ENCODE assay signal across 10 cellular contexts in genomic region chr14:103091883-103092222, GRCh38. TPM values are rescaled to one million over a fixed set of nuclear protein-coding genes. Genes with fewer than 3 reads are reported as not detected.
DNase-seq lines count a peak whose midpoint lies in the region; ATAC-seq, FAIRE-seq and TF ChIP-seq lines count a peak whose summit lies in the region.
"Had no signal": no experiment of that assay in that cellular context is flagged by ENCODE, and none has a peak within 500 bp of the region (broad histone marks: within the 10 kb centered on the region; RNA-seq: fewer than 3 reads in every experiment).

No MANE protein-coding gene starts in this region.

- TF ChIP-seq EP300 in A549 (IDR thresholded peaks at IDR 0.05): no peak

- no peak for TF ChIP-seq POLR2A in A549 (IDR thresholded peaks at IDR 0.05; ENCODE audit: low read length)

- H3K36me3 ChIP-seq in mammary epithelial cell (ENCODE audit: insufficient read depth, low read length): no peaks in the 10 kb centered on the region
- H3K36me3 ChIP-seq in CD4-positive, alpha-beta memory T cell (ENCODE audit: insufficient read depth, low read length): no peaks in the 10 kb centered on the region

- H3K4me1 Mint-ChIP-seq in H9: peaks cover 15 to 31% of the 10 kb centered on the region in 2 experiments
- H3K4me1 Mint-ChIP-seq in mesothelial cell of epicardium: no peaks in the 10 kb centered on the region
- H3K4me1 Mint-ChIP-seq in CD4-positive, alpha-beta memory T cell: peaks cover 0 to 4% (median 0%) of the 10 kb centered on the region in 4 donors

- peak overlapping the region; percentile 52 for H3K4me3 ChIP-seq in A549
- peak overlapping the region in 1 of 3 experiments; percentile 37 for H3K4me3 ChIP-seq in mammary epithelial cell (replicated peaks in 1 of 3; ENCODE audit: insufficient read depth in 1 of 3, low read depth in 2 of 3, low read length in 3 of 3)
- no peak overlapping the region for H3K4me3 ChIP-seq in CD4-positive, alpha-beta memory T cell (ENCODE audit: low read length in 2 of 2)

- no peak overlapping the region for H4K91ac ChIP-seq in H9 (ENCODE audit: insufficient read length, low read depth, low read length)

- H4K8ac ChIP-seq in H9 (replicated peaks; ENCODE audit: insufficient read length, low read depth, low read length): no peak overlapping the region

- H3K79me2 ChIP-seq in H9 (ENCODE audit: insufficient read depth, low read length) (no peaks in the 10 kb centered on the region), mammary epithelial cell (ENCODE audit: insufficient read depth, low read length) (no peaks in the 10 kb centered on the region)

- H3T11ph ChIP-seq in H9 (ENCODE audit: low read length): no peak overlapping the region

- H3K27me3 ChIP-seq in H9 (ENCODE audit: insufficient read depth, low read length) (no peaks in the 10 kb centered on the region; the same call in 1 of the 2 replicates), mammary epithelial cell (ENCODE audit: insufficient read depth, low read length) (peaks cover 3% of the 10 kb centered on the region)
- H3K27me3 ChIP-seq in CD4-positive, alpha-beta memory T cell (ENCODE audit: insufficient read depth, low read length): no peaks in the 10 kb centered on the region

- in situ Hi-C loops in mammary epithelial cell (cut with MboI; ENCODE audit: low sequenced_read_pairs in 2 of 2): no loop called here

- H3K27me3 Mint-ChIP-seq in H9 (ENCODE audit: low read depth): peaks cover 10% of the 10 kb centered on the region
- H3K27me3 Mint-ChIP-seq in mesothelial cell of epicardium (ENCODE audit: low read depth): peaks cover 8% of the 10 kb centered on the region
- peaks cover 0 to 7% of the 10 kb centered on the region in 2 donors for H3K27me3 Mint-ChIP-seq in CD4-positive, alpha-beta memory T cell

- H3K23ac ChIP-seq in H9 (ENCODE audit: insufficient read length, low read depth, low read length): no peak overlapping the region

- H2BK5ac ChIP-seq in H9 (ENCODE audit: insufficient read length, low read length): no peak overlapping the region

- peak overlapping the region; percentile 34 to 55; a peak in 2 of 5 replicates for H3K4me3 Mint-ChIP-seq in H9
- H3K4me3 Mint-ChIP-seq in mesothelial cell of epicardium: peak overlapping the region; percentile 24
- peak overlapping the region in 3 of 8 donors; percentile 5 to 49 (median 10) for H3K4me3 Mint-ChIP-seq in CD4-positive, alpha-beta memory T cell

- H2BK120ac ChIP-seq in H9 (ENCODE audit: low read depth, low read length, poor library complexity, severe bottlenecking): no peak overlapping the region

- 63% methylated on average over 6 of the region's 9 CpGs for WGBS in A549 (ENCODE audit: missing lambda C conversion rate)
- no CpG with 5 or more reads among the region's 9 CpGs for WGBS in H9 (ENCODE audit: extremely low coverage, insufficient read length, low lambda C conversion rate)
- 70% methylated on average over 6 of the region's 9 CpGs for WGBS in mammary epithelial cell (ENCODE audit: low coverage, missing lambda C conversion rate)

- no peaks in the 10 kb centered on the region for H3K36me3 Mint-ChIP-seq in H9 (ENCODE audit: insufficient read depth in 1 of 3, low read depth in 3 of 3)
- no peaks in the 10 kb centered on the region for H3K36me3 Mint-ChIP-seq in mesothelial cell of epicardium
- no peaks in the 10 kb centered on the region for H3K36me3 Mint-ChIP-seq in CD4-positive, alpha-beta memory T cell

- peak overlapping the region; percentile 90 for H3K4me2 ChIP-seq in A549
- no peak overlapping the region for H3K4me2 ChIP-seq in H9 (ENCODE audit: insufficient read depth, insufficient read length, low read length)
- H3K4me2 ChIP-seq in mammary epithelial cell (ENCODE audit: insufficient read depth, low read depth, low read length): peak overlapping the region; percentile 87

- no peak overlapping the region for H3K18ac ChIP-seq in H9 (ENCODE audit: insufficient read length, low read depth, low read length)

- CTCF ChIA-PET in A549 (lab: Yijun Ruan, JAX) (interaction anchor here (0.6 to 8.5 kb wide), 6 partner anchors 10 to 149 kb away, joined by 3 to 97 read pairs (median 10); no protein-coding TSS in a partner anchor), mammary epithelial cell (lab: Charles Lee; ENCODE audit: low non-redundant PET) (no interaction called here)
- CTCF ChIA-PET in CD4-positive, alpha-beta memory T cell (lab: Charles Lee; ENCODE audit: partially characterized antibody): interaction anchor here (0.8 to 2.3 kb wide), 6 partner anchors 9 to 398 kb away, joined by 3 to 14 read pairs (median 4); no protein-coding TSS in a partner anchor

- POLR2A ChIA-PET in A549 (lab: Yijun Ruan, JAX): no interaction called here
- POLR2A ChIA-PET in CD4-positive, alpha-beta memory T cell (lab: Charles Lee; ENCODE audit: partially characterized antibody): no interaction called here

- peaks cover 4% of the 10 kb centered on the region for H3K23me2 ChIP-seq in H9 (ENCODE audit: insufficient read length, low read depth, low read length, poor library complexity, severe bottlenecking)

- BruUV-seq in mammary epithelial cell (replicated peaks; lab: Mats Ljungman, UMichigan): no TSS peak

- H4K20me1 ChIP-seq in H9 (ENCODE audit: control insufficient read depth, insufficient read depth, insufficient read length) (no peaks in the 10 kb centered on the region), mammary epithelial cell (ENCODE audit: insufficient read depth, low read length) (no peaks in the 10 kb centered on the region)

- TF ChIP-seq RAD21 in A549 (conservative IDR thresholded peaks at IDR 0.05 in 1 of 2, IDR thresholded peaks at IDR 0.05 in 1 of 2): 0 out of 5 replicates have a peak, but pooled peaks of 1 of the 2 experiments have one; percentile 8

- DNase-seq in A549 (ENCODE audit: low read depth in 1 of 2, low spot score in 1 of 2): no peak
- DNase-seq in H9: no peak
- DNase-seq in mammary epithelial cell: no peak
- no peak for DNase-seq in mesothelial cell of epicardium (ENCODE audit: low spot score in 2 of 2, unreplicated experiment in 2 of 2)
- DNase-seq in D721Med (ENCODE audit: insufficient read length, low spot score): no peak
- DNase-seq in CD4-positive, alpha-beta memory T cell: no peak
- DNase-seq in cerebellar nuclear complex (lab: John Stamatoyannopoulos, UW): no peak
- DNase-seq: NCI-H1092 treated with DMSO at 0.1 percent for 48 hours had no signal

- H2BK15ac ChIP-seq in H9 (ENCODE audit: low read depth, low read length): no peak overlapping the region

- H3K9me3 Mint-ChIP-seq in H9: no peaks in the 10 kb centered on the region
- no peaks in the 10 kb centered on the region for H3K9me3 Mint-ChIP-seq in mesothelial cell of epicardium
- H3K9me3 Mint-ChIP-seq in CD4-positive, alpha-beta memory T cell: no peaks in the 10 kb centered on the region

- H3K9ac ChIP-seq in H9 (ENCODE audit: extremely low read depth, insufficient read length, low read length) (no peak overlapping the region), mammary epithelial cell (ENCODE audit: insufficient read depth, low read length) (no peak overlapping the region)

- intact Hi-C loops in mammary epithelial cell (cut with micrococcal nuclease): no loop called here
- intact Hi-C loops in CD4-positive, alpha-beta memory T cell (cut with micrococcal nuclease): loop anchor here (1.0 to 2.0 kb wide), 3 partner anchors 14 to 398 kb away; no protein-coding TSS in a partner anchor

- H3K27ac Mint-ChIP-seq in H9 (no peak overlapping the region), mesothelial cell of epicardium (no peak overlapping the region)
- no peak overlapping the region for H3K27ac Mint-ChIP-seq in CD4-positive, alpha-beta memory T cell

- H3K4ac ChIP-seq in H9 (ENCODE audit: low read depth, low read length): no peak overlapping the region

- dilution Hi-C loops in mammary epithelial cell (cut with HindIII; ENCODE audit: low sequenced_read_pairs): loop anchor here (5.0 kb wide), 1 partner anchor 115 kb away; no protein-coding TSS in a partner anchor

- H3K9me3 ChIP-seq in A549: no peaks in the 10 kb centered on the region
- no peaks in the 10 kb centered on the region for H3K9me3 ChIP-seq in H9 (ENCODE audit: control insufficient read depth, low read depth, low read length)
- no peaks in the 10 kb centered on the region for H3K9me3 ChIP-seq in mammary epithelial cell (replicated peaks; ENCODE audit: insufficient read depth, low read length)
- H3K9me3 ChIP-seq in CD4-positive, alpha-beta memory T cell (ENCODE audit: control insufficient read depth in 1 of 2, low read length in 2 of 2): no peaks in the 10 kb centered on the region

- H3K56ac ChIP-seq in H9 (ENCODE audit: insufficient read length, low read depth, low read length): no peak overlapping the region

- ATAC-seq in A549: no peak
- ATAC-seq in GM21423 (IDR thresholded peaks at IDR 0.05; ENCODE audit: unreplicated experiment): no peak

- H2BK20ac ChIP-seq in H9 (ENCODE audit: low read depth, low read length, poor library complexity, severe bottlenecking): no peak overlapping the region

- H2AK5ac ChIP-seq in H9 (ENCODE audit: insufficient read length, low read length): no peak overlapping the region

- H3K27ac ChIP-seq in A549 (peak overlapping the region; percentile 88 to 98), H9 (ENCODE audit: insufficient read length, low read depth, low read length) (no peak overlapping the region), mammary epithelial cell (ENCODE audit: insufficient read depth, low read depth, low read length) (no peak overlapping the region)
- H3K27ac ChIP-seq in CD4-positive, alpha-beta memory T cell (ENCODE audit: low read depth, low read length): no peak overlapping the region

- H3K79me1 ChIP-seq in H9 (ENCODE audit: insufficient read depth, low read depth, low read length, poor library complexity, severe bottlenecking): no peaks in the 10 kb centered on the region

- H3K4me1 ChIP-seq in A549 (peaks cover 21% of the 10 kb centered on the region), H9 (ENCODE audit: insufficient read depth, low read length) (no peaks in the 10 kb centered on the region; the same call in 1 of the 2 replicates), mammary epithelial cell (ENCODE audit: insufficient read depth, low read length) (peaks cover 5% of the 10 kb centered on the region)
- H3K4me1 ChIP-seq in CD4-positive, alpha-beta memory T cell (ENCODE audit: insufficient read depth, low read length): peaks cover 10% of the 10 kb centered on the region

- H2BK12ac ChIP-seq in H9 (ENCODE audit: insufficient read length, low read depth, low read length): no peak overlapping the region

- no peak overlapping the region for H4K5ac ChIP-seq in H9 (ENCODE audit: insufficient read length, low read depth, low read length)

- TF ChIP-seq CTCF in A549 (IDR thresholded peaks at IDR 0.05) (no peak; the same call in 2 of the 3 replicates), H9 (conservative IDR thresholded peaks at IDR 0.05) (no peak), mammary epithelial cell (conservative IDR thresholded peaks at IDR 0.05 in 1 of 2, IDR thresholded peaks at IDR 0.05 in 1 of 2; ENCODE audit: extremely low read depth in 1 of 2, insufficient read depth in 1 of 2, low read depth in 1 of 2, low read length in 2 of 2) (no peak), mesothelial cell of epicardium (IDR thresholded peaks at IDR 0.05; ENCODE audit: unreplicated experiment) (no peak), D721Med (IDR thresholded peaks at IDR 0.05; ENCODE audit: insufficient read depth, missing control alignments) (no peak)

- no peak overlapping the region for H3K14ac ChIP-seq in H9 (ENCODE audit: insufficient read depth, low read length)

- FAIRE-seq in A549 (lab: Jason Lieb, UNC) (no peak), D721Med (lab: Jason Lieb, UNC) (no peak)

- no peak overlapping the region for H2AFZ ChIP-seq in H9 (ENCODE audit: low read length)
- peak overlapping the region; percentile 82 for H2AFZ ChIP-seq in mammary epithelial cell (ENCODE audit: low read depth, low read length)

RNA-seq across cellular contexts. Expression of gene EXOC3L4, which starts 2.7 kb away (rescaled TPM):
- 0.94 and 1.5 TPM in 2 replicates for polyA plus RNA-seq in A549 (2011; rRNA removed)
- polyA plus RNA-seq in A549 (2012; cell fraction: cytosol; rRNA removed): 4.3 and 7.2 TPM in 2 replicates
- 15.2 and 17.0 TPM in 2 replicates for polyA plus RNA-seq in A549 (2012; cell fraction: nucleus; rRNA removed)
- polyA plus RNA-seq in A549 (2017; fragmentation: RNase III; extraction: RNeasy Plus Mini Kit Qiagen cat#74134 plus additional on column Dnase treatment): 4.3 to 4.9 TPM (median 4.7 TPM) in 3 replicates
- polyA minus RNA-seq in A549 (2011; rRNA and poly(A)+ RNA removed): 1.2 and 2.7 TPM in 2 replicates
- total RNA-seq in H9 (2021): 0.39 and 0.42 TPM in 2 replicates
- total RNA-seq in mammary epithelial cell: not detected
- not detected for polyA plus RNA-seq in mammary epithelial cell
- not detected for polyA minus RNA-seq in mammary epithelial cell
- total RNA-seq in mesothelial cell of epicardium: 0.18 TPM in 1 of 3 replicates, not detected in the others
- not detected for total RNA-seq in CD4-positive, alpha-beta memory T cell
- not detected for polyA plus RNA-seq in CD4-positive, alpha-beta memory T cell
- total RNA-seq: temporal lobe had no signal

RNA-seq across cellular contexts. Expression of gene LBHD2, which starts 7.8 kb away (rescaled TPM):
- polyA plus RNA-seq in A549 (2011; rRNA removed): not detected in 2 replicates
- polyA plus RNA-seq in A549 (2012; cell fraction: cytosol; rRNA removed): 0.06 and 0.08 TPM in 2 replicates
- not detected in 2 replicates for polyA plus RNA-seq in A549 (2012; cell fraction: nucleus; rRNA removed)
- not detected in 3 replicates for polyA plus RNA-seq in A549 (2017; fragmentation: RNase III; extraction: RNeasy Plus Mini Kit Qiagen cat#74134 plus additional on column Dnase treatment)
- polyA minus RNA-seq in A549 (2011; rRNA and poly(A)+ RNA removed): not detected in 2 replicates
- not detected in 2 replicates for total RNA-seq in H9 (2021)
- not detected for total RNA-seq in mammary epithelial cell
- not detected for polyA plus RNA-seq in mammary epithelial cell
- polyA minus RNA-seq in mammary epithelial cell: not detected
- not detected in 3 replicates for total RNA-seq in mesothelial cell of epicardium
- not detected for total RNA-seq in CD4-positive, alpha-beta memory T cell
- polyA plus RNA-seq in CD4-positive, alpha-beta memory T cell: not detected
- total RNA-seq: temporal lobe had no signal

RNA-seq across cellular contexts. Expression of gene TNFAIP2, which starts 31.4 kb away (rescaled TPM):
- polyA plus RNA-seq in A549 (2011; rRNA removed): 222 and 249 TPM in 2 replicates
- 330 and 432 TPM in 2 replicates for polyA plus RNA-seq in A549 (2012; cell fraction: cytosol; rRNA removed)
- polyA plus RNA-seq in A549 (2012; cell fraction: nucleus; rRNA removed): 944 and 1,061 TPM in 2 replicates
- polyA plus RNA-seq in A549 (2017; fragmentation: RNase III; extraction: RNeasy Plus Mini Kit Qiagen cat#74134 plus additional on column Dnase treatment): 254 to 344 TPM (median 332 TPM) in 3 replicates
- polyA minus RNA-seq in A549 (2011; rRNA and poly(A)+ RNA removed): 229 and 304 TPM in 2 replicates
- 29.3 and 29.7 TPM in 2 replicates for total RNA-seq in H9 (2021)
- 1 to 10 TPM; 1.8 to 3.3 TPM for total RNA-seq in mammary epithelial cell
- 0.14 TPM for polyA plus RNA-seq in mammary epithelial cell
- polyA minus RNA-seq in mammary epithelial cell: not detected
- total RNA-seq in mesothelial cell of epicardium: 101 to 119 TPM (median 108 TPM) in 3 replicates
- total RNA-seq in CD4-positive, alpha-beta memory T cell: 1 to 10 TPM; 5.1 to 5.8 TPM
- polyA plus RNA-seq in CD4-positive, alpha-beta memory T cell: not detected

RNA-seq across cellular contexts. Expression of gene CDC42BPB, which starts 34.5 kb away (rescaled TPM):
- polyA plus RNA-seq in A549 (2011; rRNA removed) (57.1 and 105 TPM in 2 replicates), A549 (2017; fragmentation: RNase III; extraction: RNeasy Plus Mini Kit Qiagen cat#74134 plus additional on column Dnase treatment) (56.0 to 56.4 TPM (median 56.0 TPM) in 3 replicates), mammary epithelial cell (52.4 TPM)
- 72.4 and 91.1 TPM in 2 replicates for polyA plus RNA-seq in A549 (2012; cell fraction: cytosol; rRNA removed)
- polyA plus RNA-seq in A549 (2012; cell fraction: nucleus; rRNA removed): 197 and 207 TPM in 2 replicates
- 176 and 179 TPM in 2 replicates for polyA minus RNA-seq in A549 (2011; rRNA and poly(A)+ RNA removed)
- total RNA-seq in H9 (2021) (97.3 and 103 TPM in 2 replicates), mammary epithelial cell (10 to 100 TPM; 73.5 to 82.5 TPM), mesothelial cell of epicardium (92.9 to 103 TPM (median 99.4 TPM) in 3 replicates)
- 196 TPM for polyA minus RNA-seq in mammary epithelial cell
- total RNA-seq in CD4-positive, alpha-beta memory T cell: 1 to 10 TPM; 7.5 to 8.4 TPM
- polyA plus RNA-seq in CD4-positive, alpha-beta memory T cell: under 1 TPM; 0.02 to 0.80 TPM

Comparison
In these comparisons a context has a peak if more than half of its experiments do, and no peak if none do; other contexts are left out.
1. H3K27ac ChIP-seq: peak in A549 (2 of 2); none in H9 (single experiment), mammary epithelial cell (single experiment) and CD4-positive, alpha-beta memory T cell (single experiment).